ENCODE assay signal across 32 cellular contexts in the genomic region with DNA sequence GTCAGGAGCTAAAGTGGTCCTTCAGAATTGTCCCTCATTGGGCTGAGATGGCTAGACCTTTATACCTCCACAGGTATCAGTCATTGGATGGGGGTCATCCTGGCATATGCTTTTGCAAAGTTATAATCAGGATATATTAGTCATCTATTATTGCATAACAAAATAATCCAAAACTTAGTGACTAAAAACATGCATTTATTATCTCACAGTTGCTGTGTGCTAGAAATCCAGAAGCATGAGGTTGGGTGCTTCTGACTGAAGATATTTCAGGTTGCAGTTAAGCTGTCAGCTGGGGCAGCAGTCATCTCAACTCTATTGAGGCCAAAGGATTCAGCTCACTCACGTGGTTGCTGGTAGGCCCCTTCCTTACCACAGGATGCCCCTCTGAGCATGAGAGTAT. TPM values are rescaled to one million over a fixed set of nuclear protein-coding genes. Genes with fewer than 3 reads are reported as not detected.
DNase-seq lines count a peak whose midpoint lies in the region; ATAC-seq and TF ChIP-seq lines count a peak whose summit lies in the region.
"Had no signal": no experiment of that assay in that cellular context is flagged by ENCODE, and none has a peak within 500 bp of the region (broad histone marks: within the 10 kb centered on the region; RNA-seq: fewer than 3 reads in every experiment).

No MANE protein-coding gene starts in this region.

- in situ Hi-C loops in brain microvascular endothelial cell (cut with HindIII; ENCODE audit: low pct_ligation_motif_present, low sequenced_read_pairs): no loop called here

- WGBS in adrenal gland, 4 donors: 63 to 73% (median 70%) methylated on average over 1 of the region's 1 CpG

- TF ChIP-seq CTCF in brain microvascular endothelial cell (IDR thresholded peaks at IDR 0.05; ENCODE audit: low read depth, low read length, missing control alignments): no peak
- TF ChIP-seq CTCF in fibroblast of villous mesenchyme (IDR thresholded peaks at IDR 0.05; ENCODE audit: insufficient read depth, low read depth, low read length): no peak
- no peak for TF ChIP-seq CTCF in adrenal gland (IDR thresholded peaks at IDR 0.05)

- no peak for TF ChIP-seq POLR2A in adrenal gland (IDR thresholded peaks at IDR 0.05)

- H3K4me3 ChIP-seq in ACC112 (ENCODE audit: low read depth, low read length): no peak overlapping the region
- H3K4me3 ChIP-seq in brain microvascular endothelial cell (ENCODE audit: low read depth, low read length): no peak overlapping the region
- no peak overlapping the region for H3K4me3 ChIP-seq in fibroblast of villous mesenchyme (ENCODE audit: low read depth, low read length)
- no peak overlapping the region for H3K4me3 ChIP-seq in adrenal gland
- H3K4me3 ChIP-seq: GM23338, lower lobe of right lung, psoas muscle, transverse colon had no signal

- no peaks in the 10 kb centered on the region for H3K79me2 ChIP-seq in ACC112 (ENCODE audit: control insufficient read depth, insufficient read depth, low read length, unreplicated experiment)

- H3K27me3 ChIP-seq in ACC112 (ENCODE audit: insufficient read depth, low read length) (no peaks in the 10 kb centered on the region), brain microvascular endothelial cell (replicated peaks) (no peaks in the 10 kb centered on the region), adrenal gland (no peaks in the 10 kb centered on the region)
- H3K27me3 ChIP-seq: neutrophil, transverse colon had no signal

- ATAC-seq in HG02981 (IDR thresholded peaks at IDR 0.05; ENCODE audit: unreplicated experiment): no peak
- no peak for ATAC-seq in esophagus mucosa
- ATAC-seq: GM23338; lower lobe of right lung; naive thymus-derived CD4-positive, alpha-beta T cell; Panc1; psoas muscle; sciatic nerve had no signal

- peaks cover 7% of the 10 kb centered on the region for H3K36me3 ChIP-seq in ACC112 (ENCODE audit: insufficient read depth, low read length)
- H3K36me3 ChIP-seq in brain microvascular endothelial cell (replicated peaks): no peaks in the 10 kb centered on the region
- no peaks in the 10 kb centered on the region for H3K36me3 ChIP-seq in adrenal gland (replicated peaks in 1 of 2)
- H3K36me3 ChIP-seq: transverse colon had no signal

- no peak overlapping the region for H2AFZ ChIP-seq in ACC112 (ENCODE audit: low read length, unreplicated experiment)
- H2AFZ ChIP-seq: GM23338 had no signal

- H3K9me3 ChIP-seq in adrenal gland (replicated peaks in 1 of 3): no peaks in the 10 kb centered on the region
- H3K9me3 ChIP-seq: lower lobe of right lung, neutrophil, psoas muscle, transverse colon had no signal

- peak overlapping the region; percentile 57; the same call in 1 of the 2 replicates for H3K27ac ChIP-seq in ACC112 (ENCODE audit: low read depth, low read length)
- no peak overlapping the region for H3K27ac ChIP-seq in brain microvascular endothelial cell
- no peak overlapping the region for H3K27ac ChIP-seq in adrenal gland
- H3K27ac ChIP-seq: lower lobe of right lung, neutrophil, psoas muscle, transverse colon had no signal

- intact Hi-C loops in adrenal gland (cut with DNase I): no loop called here

- H3K4me1 ChIP-seq in ACC112 (ENCODE audit: control insufficient read depth, insufficient read depth, low read length, unreplicated experiment): peaks cover 7% of the 10 kb centered on the region
- H3K4me1 ChIP-seq in adrenal gland (replicated peaks in 1 of 2): no peaks in the 10 kb centered on the region
- H3K4me1 ChIP-seq: lower lobe of right lung, psoas muscle, transverse colon had no signal

- peak; percentile 16 for DNase-seq in GM04504 (ENCODE audit: low read depth)
- peak; percentile 2 for DNase-seq in brain microvascular endothelial cell
- DNase-seq in fibroblast of villous mesenchyme (ENCODE audit: low read depth): peak; percentile 29
- DNase-seq in adrenal gland: no peak
- no peak for DNase-seq in NCI-H128 (lab: John Stamatoyannopoulos, UW; ENCODE audit: unreplicated experiment)
- DNase-seq: activated CD4-positive, alpha-beta memory T cell treated with anti-CD3 and anti-CD28 coated beads for 36 hours; activated CD4-positive, alpha-beta T cell treated with anti-CD3 and anti-CD28 coated beads for 1 hour; activated naive CD4-positive, alpha-beta T cell treated with Interleukin-2 at 50 U/mL for 16 hours; CD8-positive, alpha-beta memory T cell; DMS 273 treated with DMSO at 0.1 percent for 48 hours; foreskin melanocyte; HFFc6; KBM-7; lower lobe of right lung; MM.1S; naive thymus-derived CD4-positive, alpha-beta T cell; NCI-H1436 treated with DMSO at 0.1 percent for 48 hours; NCI-H2081 treated with DMSO at 0.1 percent for 48 hours; NCI-H226; NCI-H526 treated with DMSO at 0.1 percent for 48 hours; psoas muscle; SHP77; stimulated activated CD4-positive, alpha-beta T cell treated with anti-CD3 and anti-CD28 coated beads, Interleukin-4, amount 100 ng/mL, for 4 hours; T-helper 2 cell; transverse colon had no signal

RNA-seq across cellular contexts. Expression of a gene that starts 27.2 kb away (rescaled TPM):
- total RNA-seq in fibroblast of villous mesenchyme (7.7 and 10.4 TPM in 2 replicates), adrenal gland (10 to 100 TPM; 12.0 to 24.6 (median 19.3) TPM), esophagus mucosa (18.8 TPM)
- 1 to 10 TPM; 2.7 to 5.6 (median 4.6) TPM for polyA plus RNA-seq in adrenal gland

RNA-seq across cellular contexts. Expression of a gene that starts 46.1 kb away (rescaled TPM):
- total RNA-seq in fibroblast of villous mesenchyme: 82.5 and 125 TPM in 2 replicates
- total RNA-seq in adrenal gland: 100 to 1,000 TPM; 128 to 241 (median 175) TPM
- polyA plus RNA-seq in adrenal gland: 100 to 1,000 TPM in 1 of 3 donors, 10 to 100 TPM in 2; 15.1 to 206 (median 33.4) TPM
- 81.6 TPM for total RNA-seq in esophagus mucosa

RNA-seq across cellular contexts. Expression of a gene that starts 46.5 kb away (rescaled TPM):
- 438 and 477 TPM in 2 replicates for total RNA-seq in fibroblast of villous mesenchyme
- total RNA-seq in adrenal gland: 100 to 1,000 TPM; 351 to 663 (median 419) TPM
- 100 to 1,000 TPM; 298 to 838 (median 406) TPM for polyA plus RNA-seq in adrenal gland
- 732 TPM for total RNA-seq in esophagus mucosa

Comparison
In these comparisons a context has a peak if more than half of its experiments do, and no peak if none do; other contexts are left out.
1. DNase-seq: peak in GM04504 (single experiment), brain microvascular endothelial cell (single experiment) and fibroblast of villous mesenchyme (single experiment); none in adrenal gland (0 of 7) and NCI-H128 (single experiment).